ENCODE assay signal across 1 cellular context in genomic region chr6:159729598-159729997, GRCh38.
TF ChIP-seq lines count a peak whose summit lies in the region.

No MANE protein-coding gene starts in this region.

TF ChIP-seq in H1, 55 proteins besides CTCF, POLR2A, EP300 and RAD21:
- TF ChIP-seq EGR1 (IDR thresholded peaks at IDR 0.05; ENCODE audit: borderline replicate concordance, low read depth, low read length) (no peak), JUND (IDR thresholded peaks at IDR 0.05; ENCODE audit: low read length) (no peak), RXRA (IDR thresholded peaks at IDR 0.05; ENCODE audit: insufficient read depth, low read depth, low read length) (no peak), CTBP2 (IDR thresholded peaks at IDR 0.05; ENCODE audit: borderline replicate concordance, insufficient read depth, insufficient read length, low read length) (no peak), POLR2AphosphoS5 (IDR thresholded peaks at IDR 0.05; ENCODE audit: low read depth, low read length) (no peak)
